Comparison of ENCODE assay signal across 1 cellular context in genomic region chr3:99925584-99925983, GRCh38.
TF ChIP-seq lines count a peak whose summit lies in the region.

No MANE protein-coding gene starts in this region.

TF ChIP-seq in HEK293, 187 proteins besides CTCF, POLR2A, EP300 and RAD21 (continued from another document):
- TF ChIP-seq EGR2 (tag by site-specific recombination; IDR thresholded peaks at IDR 0.05; ENCODE audit: low read depth) (no peak), PRDM1 (tag by site-specific recombination; IDR thresholded peaks at IDR 0.05) (no peak), ZFP3 (tag by site-specific recombination; IDR thresholded peaks at IDR 0.05; ENCODE audit: low read depth) (no peak), HIC1 (tag by site-specific recombination; IDR thresholded peaks at IDR 0.05) (no peak), HOXD13 (CRISPR knock-in tag; IDR thresholded peaks at IDR 0.05; ENCODE audit: borderline replicate concordance) (no peak), ZNF544 (tag by site-specific recombination; IDR thresholded peaks at IDR 0.05) (no peak), ZNF837 (tag by site-specific recombination; IDR thresholded peaks at IDR 0.05) (no peak), ZNF121 (tag by site-specific recombination; IDR thresholded peaks at IDR 0.05) (no peak)
